22 cellular contexts compared by ENCODE assay signal in genomic region chr3:192413461-192413860, GRCh38.
"Had no signal": no experiment of that assay in that cellular context is flagged by ENCODE, and none has a peak within 500 bp of the region (broad histone marks: within the 10 kb centered on the region; RNA-seq: fewer than 3 reads in every experiment).

No MANE protein-coding gene starts in this region.

- ATAC-seq: activated CD8-positive, alpha-beta memory T cell treated with anti-CD3 and anti-CD28 coated beads, Interleukin-2, amount 10 ng/mL, durations not matched to agents 7 days and 5 days; activated CD8-positive, alpha-beta T cell treated with anti-CD3 and anti-CD28 coated beads, Interleukin-2, amount 10 ng/mL, durations not matched to agents 7 days and 5 days; activated naive CD8-positive, alpha-beta T cell treated with anti-CD3 and anti-CD28 coated beads, Interleukin-2, amount 50 U/mL, for 24 hours; left lung; mucosa of descending colon; natural killer cell treated with Interleukin-12 subunit alpha and Interleukin-12 subunit beta and Interleukin-15 and Interleukin-18, amount 100 ng/mL, for 72 hours; right cardiac atrium; stimulated activated naive CD8-positive, alpha-beta T cell treated with anti-CD3 and anti-CD28 coated beads, Interleukin-15, Interleukin-2, amounts not matched to agents 100 U/mL and 50 U/mL, for 24 hours had no signal

- H2AFZ ChIP-seq: hepatocyte had no signal

- H3K36me3 ChIP-seq: breast epithelium, left lung, spleen, thoracic aorta, uterus had no signal

- H3K4me2 ChIP-seq: hepatocyte had no signal

- DNase-seq: activated B cell treated with CpG ODN at 0.5 μM for 24 hours; activated CD8-positive, alpha-beta memory T cell treated with anti-CD3 and anti-CD28 coated beads, Interleukin-2, amount 10 ng/mL, durations not matched to agents 7 days and 5 days; activated CD8-positive, alpha-beta T cell treated with anti-CD3 and anti-CD28 coated beads, Interleukin-2, amount 10 ng/mL, durations not matched to agents 7 days and 5 days; activated naive CD8-positive, alpha-beta T cell treated with anti-CD3 and anti-CD28 coated beads, Interleukin-2, amount 50 U/mL, for 24 hours; activated T-cell treated with anti-CD3 and anti-CD28 coated beads, Interleukin-2, amount 50 U/mL, for 48 hours; amygdala; effector CD4-positive, alpha-beta T cell; foreskin fibroblast; glutamatergic neuron; left lung; mucosa of descending colon; right cardiac atrium; spleen; stimulated activated CD4-positive, alpha-beta T cell treated with anti-CD3 and anti-CD28 coated beads, Interleukin-2, amount 100 ng/mL, for 48 hours; stimulated activated naive CD8-positive, alpha-beta T cell treated with anti-CD3 and anti-CD28 coated beads, Interleukin-15, Interleukin-2, amounts not matched to agents 100 U/mL and 50 U/mL, for 24 hours; T-helper 1 cell; uterus had no signal

- H3K4me3 ChIP-seq: breast epithelium, hepatocyte, left lung, lung, mucosa of descending colon, spleen, thoracic aorta, uterus had no signal

- H3K27me3 ChIP-seq: uterus had no signal

- H3K27ac ChIP-seq: breast epithelium, hepatocyte, left lung, spleen, thoracic aorta, uterus had no signal

- H3K79me2 ChIP-seq: hepatocyte had no signal

- H3K9me3 ChIP-seq: breast epithelium, left lung, mucosa of descending colon, spleen, thoracic aorta, uterus had no signal
